Comparison of ENCODE assay signal across 1 cellular context in genomic region chr3:196942226-196942914, GRCh38.
TF ChIP-seq lines count a peak whose summit lies in the region.

NCBP2 (minus strand) TSS chr3:196942528; CDS start chr3:196942503, 25 bp downstream.

TF ChIP-seq in HepG2, 621 proteins besides CTCF, POLR2A, EP300 and RAD21 (continued from another document and continues in another):
- TF ChIP-seq ARID5B (CRISPR knock-in tag; IDR thresholded peaks at IDR 0.05), result peak; percentile 76
- no peak; the same call in 1 of the 2 replicates for TF ChIP-seq KLF15 (CRISPR knock-in tag; IDR thresholded peaks at IDR 0.05; ENCODE audit: borderline replicate concordance)
- peak; percentile 67; the same call in 1 of the 2 replicates for TF ChIP-seq CREBL2 (CRISPR knock-in tag; IDR thresholded peaks at IDR 0.05; ENCODE audit: borderline replicate concordance)
- no peak for TF ChIP-seq ZNF230 (CRISPR knock-in tag; IDR thresholded peaks at IDR 0.05)
- no peak for TF ChIP-seq HNF4A (CRISPR knock-in tag; IDR thresholded peaks at IDR 0.05)
- TF ChIP-seq, protein P1, sequence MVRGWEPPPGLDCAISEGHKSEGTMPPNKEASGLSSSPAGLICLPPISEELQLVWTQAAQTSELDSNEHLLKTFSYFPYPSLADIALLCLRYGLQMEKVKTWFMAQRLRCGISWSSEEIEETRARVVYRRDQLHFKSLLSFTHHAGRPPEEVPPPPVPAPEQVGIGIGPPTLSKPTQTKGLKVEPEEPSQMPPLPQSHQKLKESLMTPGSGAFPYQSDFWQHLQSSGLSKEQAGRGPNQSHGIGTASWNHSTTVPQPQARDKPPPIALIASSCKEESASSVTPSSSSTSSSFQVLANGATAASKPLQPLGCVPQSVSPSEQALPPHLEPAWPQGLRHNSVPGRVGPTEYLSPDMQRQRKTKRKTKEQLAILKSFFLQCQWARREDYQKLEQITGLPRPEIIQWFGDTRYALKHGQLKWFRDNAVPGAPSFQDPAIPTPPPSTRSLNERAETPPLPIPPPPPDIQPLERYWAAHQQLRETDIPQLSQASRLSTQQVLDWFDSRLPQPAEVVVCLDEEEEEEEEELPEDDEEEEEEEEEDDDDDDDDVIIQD (CRISPR knock-in tag; IDR thresholded peaks at IDR 0.05; ENCODE audit: low read depth), result peak; percentile 76
- peak; percentile 45; the same call in 1 of the 2 replicates for TF ChIP-seq SIX1 (CRISPR knock-in tag; IDR thresholded peaks at IDR 0.05; ENCODE audit: borderline replicate concordance)
- TF ChIP-seq ZNF784 (CRISPR knock-in tag; IDR thresholded peaks at IDR 0.05; ENCODE audit: borderline replicate concordance), result peak; percentile 88
- no peak for TF ChIP-seq ZFP36L2 (CRISPR knock-in tag; IDR thresholded peaks at IDR 0.05)
- peak; percentile 81 for TF ChIP-seq MIXL1 (CRISPR knock-in tag; IDR thresholded peaks at IDR 0.05)
- peak; percentile 52; the same call in 1 of the 2 replicates for TF ChIP-seq CHD2 (IDR thresholded peaks at IDR 0.05; ENCODE audit: low read depth, low read length)
- peak; percentile 96; the same call in 2 of the 3 replicates for TF ChIP-seq MXI1 (IDR thresholded peaks at IDR 0.05; ENCODE audit: borderline replicate concordance, low read depth, low read length)
- TF ChIP-seq ZNF430 (CRISPR knock-in tag; IDR thresholded peaks at IDR 0.05), result peak; percentile 86
- TF ChIP-seq, protein P2, sequence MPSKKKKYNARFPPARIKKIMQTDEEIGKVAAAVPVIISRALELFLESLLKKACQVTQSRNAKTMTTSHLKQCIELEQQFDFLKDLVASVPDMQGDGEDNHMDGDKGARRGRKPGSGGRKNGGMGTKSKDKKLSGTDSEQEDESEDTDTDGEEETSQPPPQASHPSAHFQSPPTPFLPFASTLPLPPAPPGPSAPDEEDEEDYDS (CRISPR knock-in tag; IDR thresholded peaks at IDR 0.05), result peak; percentile 78
- TF ChIP-seq REL (CRISPR knock-in tag; conservative IDR thresholded peaks at IDR 0.05), result peak; percentile 79; the same call in 1 of the 2 replicates
- peak; percentile 26; the same call in 1 of the 2 replicates for TF ChIP-seq ZNF713 (CRISPR knock-in tag; IDR thresholded peaks at IDR 0.05)
- TF ChIP-seq, protein P3, sequence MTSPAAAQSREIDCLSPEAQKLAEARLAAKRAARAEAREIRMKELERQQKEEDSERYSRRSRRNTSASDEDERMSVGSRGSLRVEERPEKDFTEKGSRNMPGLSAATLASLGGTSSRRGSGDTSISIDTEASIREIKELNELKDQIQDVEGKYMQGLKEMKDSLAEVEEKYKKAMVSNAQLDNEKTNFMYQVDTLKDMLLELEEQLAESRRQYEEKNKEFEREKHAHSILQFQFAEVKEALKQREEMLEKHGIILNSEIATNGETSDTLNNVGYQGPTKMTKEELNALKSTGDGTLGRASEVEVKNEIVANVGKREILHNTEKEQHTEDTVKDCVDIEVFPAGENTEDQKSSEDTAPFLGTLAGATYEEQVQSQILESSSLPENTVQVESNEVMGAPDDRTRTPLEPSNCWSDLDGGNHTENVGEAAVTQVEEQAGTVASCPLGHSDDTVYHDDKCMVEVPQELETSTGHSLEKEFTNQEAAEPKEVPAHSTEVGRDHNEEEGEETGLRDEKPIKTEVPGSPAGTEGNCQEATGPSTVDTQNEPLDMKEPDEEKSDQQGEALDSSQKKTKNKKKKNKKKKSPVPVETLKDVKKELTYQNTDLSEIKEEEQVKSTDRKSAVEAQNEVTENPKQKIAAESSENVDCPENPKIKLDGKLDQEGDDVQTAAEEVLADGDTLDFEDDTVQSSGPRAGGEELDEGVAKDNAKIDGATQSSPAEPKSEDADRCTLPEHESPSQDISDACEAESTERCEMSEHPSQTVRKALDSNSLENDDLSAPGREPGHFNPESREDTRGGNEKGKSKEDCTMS (CRISPR knock-in tag; conservative IDR thresholded peaks at IDR 0.05), result no peak
- TF ChIP-seq SOX5 (CRISPR knock-in tag; IDR thresholded peaks at IDR 0.05; ENCODE audit: borderline replicate concordance), result peak; percentile 78
- TF ChIP-seq ELF1 (CRISPR knock-in tag; IDR thresholded peaks at IDR 0.05), result peak; percentile 100
- TF ChIP-seq AGO2 (optimal IDR thresholded peaks at IDR 0.05; ENCODE audit: low read depth, low read length), result peak; percentile 87
- peak; percentile 98 for TF ChIP-seq DMAP1 (CRISPR knock-in tag; IDR thresholded peaks at IDR 0.05)
- peak; percentile 83 for TF ChIP-seq STAG1 (CRISPR knock-in tag; IDR thresholded peaks at IDR 0.05)
- TF ChIP-seq GZF1 (CRISPR knock-in tag; IDR thresholded peaks at IDR 0.05), result no peak
- TF ChIP-seq, protein P4, sequence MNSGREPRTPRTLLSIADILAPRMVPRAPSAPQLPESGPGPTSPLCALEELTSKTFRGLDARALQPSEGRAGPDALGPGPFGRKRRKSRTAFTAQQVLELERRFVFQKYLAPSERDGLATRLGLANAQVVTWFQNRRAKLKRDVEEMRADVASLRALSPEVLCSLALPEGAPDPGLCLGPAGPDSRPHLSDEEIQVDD (CRISPR knock-in tag; IDR thresholded peaks at IDR 0.05; ENCODE audit: borderline replicate concordance), result no peak; the same call in 1 of the 2 replicates
- TF ChIP-seq, protein P5, sequence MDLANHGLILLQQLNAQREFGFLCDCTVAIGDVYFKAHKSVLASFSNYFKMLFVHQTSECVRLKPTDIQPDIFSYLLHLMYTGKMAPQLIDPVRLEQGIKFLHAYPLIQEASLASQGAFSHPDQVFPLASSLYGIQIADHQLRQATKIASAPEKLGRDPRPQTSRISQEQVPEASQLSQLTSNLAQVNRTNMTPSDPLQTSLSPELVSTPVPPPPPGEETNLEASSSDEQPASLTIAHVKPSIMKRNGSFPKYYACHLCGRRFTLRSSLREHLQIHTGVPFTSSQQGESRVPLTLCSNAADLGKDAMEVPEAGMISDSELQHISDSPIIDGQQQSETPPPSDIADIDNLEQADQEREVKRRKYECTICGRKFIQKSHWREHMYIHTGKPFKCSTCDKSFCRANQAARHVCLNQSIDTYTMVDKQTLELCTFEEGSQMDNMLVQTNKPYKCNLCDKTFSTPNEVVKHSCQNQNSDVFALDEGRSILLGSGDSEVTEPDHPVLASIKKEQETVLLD (CRISPR knock-in tag; IDR thresholded peaks at IDR 0.05; ENCODE audit: low read depth), result peak; percentile 75
- TF ChIP-seq FLYWCH1 (CRISPR knock-in tag; IDR thresholded peaks at IDR 0.05), result no peak
- TF ChIP-seq THAP8 (CRISPR knock-in tag; IDR thresholded peaks at IDR 0.05; ENCODE audit: borderline replicate concordance), result peak; percentile 77; the same call in 1 of the 2 replicates
- TF ChIP-seq CREB3 (CRISPR knock-in tag; IDR thresholded peaks at IDR 0.05), result no peak
- TF ChIP-seq ZBTB33 (CRISPR knock-in tag; IDR thresholded peaks at IDR 0.05), result peak; percentile 77
- TF ChIP-seq MTF2 (CRISPR knock-in tag; IDR thresholded peaks at IDR 0.05; ENCODE audit: borderline replicate concordance), result peak; percentile 85; the same call in 1 of the 2 replicates
- TF ChIP-seq PCBP1 (IDR thresholded peaks at IDR 0.05; ENCODE audit: borderline replicate concordance, low read depth, low read length), result peak; percentile 86
- no peak for TF ChIP-seq CSRNP2 (CRISPR knock-in tag; conservative IDR thresholded peaks at IDR 0.05; ENCODE audit: low read depth)
- TF ChIP-seq KDM5B (CRISPR knock-in tag; IDR thresholded peaks at IDR 0.05; ENCODE audit: borderline replicate concordance), result peak; percentile 95
- TF ChIP-seq KLF16 (CRISPR knock-in tag; IDR thresholded peaks at IDR 0.05), result peak in 1 of 2 experiments; percentile 96; a peak in 2 of 4 replicates
- TF ChIP-seq, protein P6, sequence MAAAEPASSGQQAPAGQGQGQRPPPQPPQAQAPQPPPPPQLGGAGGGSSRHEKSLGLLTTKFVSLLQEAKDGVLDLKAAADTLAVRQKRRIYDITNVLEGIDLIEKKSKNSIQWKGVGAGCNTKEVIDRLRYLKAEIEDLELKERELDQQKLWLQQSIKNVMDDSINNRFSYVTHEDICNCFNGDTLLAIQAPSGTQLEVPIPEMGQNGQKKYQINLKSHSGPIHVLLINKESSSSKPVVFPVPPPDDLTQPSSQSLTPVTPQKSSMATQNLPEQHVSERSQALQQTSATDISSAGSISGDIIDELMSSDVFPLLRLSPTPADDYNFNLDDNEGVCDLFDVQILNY (CRISPR knock-in tag; conservative IDR thresholded peaks at IDR 0.05), result 0 out of 2 replicates have a peak, but pooled peaks have one; percentile 52
- peak; percentile 89; the same call in 1 of the 2 replicates for TF ChIP-seq ZNF446 (CRISPR knock-in tag; IDR thresholded peaks at IDR 0.05)
- peak; percentile 99 for TF ChIP-seq RBFOX2 (IDR thresholded peaks at IDR 0.05; ENCODE audit: low read depth, low read length)
- no peak for TF ChIP-seq GLMP (CRISPR knock-in tag; IDR thresholded peaks at IDR 0.05; ENCODE audit: borderline replicate concordance)
